8 cellular contexts compared by ENCODE assay signal in genomic region chr17:69414408-69415274, GRCh38. TPM values are rescaled to one million over a fixed set of nuclear protein-coding genes. Genes with fewer than 3 reads are reported as not detected.
DNase-seq lines count a peak whose midpoint lies in the region; ATAC-seq, FAIRE-seq and TF ChIP-seq lines count a peak whose summit lies in the region.

Gene MAP2K6 (plus strand): TSS chr17:69414697. CDS start chr17:69414985, 288 bp downstream.

- TF ChIP-seq CTCF in K562 (IDR thresholded peaks at IDR 0.05 in 2 of 3, conservative IDR thresholded peaks at IDR 0.05 in 1 of 3; ENCODE audit: insufficient read depth in 2 of 3, low read depth in 1 of 3, low read length in 3 of 3), result no peak

- H3K9ac ChIP-seq in K562 (ENCODE audit: insufficient read depth in 1 of 2, low read depth in 2 of 2, low read length in 2 of 2), result peak within 1 kb of the TSS in 1 of 2 experiments; percentile 68; a peak in 1 of 4 replicates
- peak within 1 kb of the TSS; percentile 35 for H3K9ac ChIP-seq in iPS-18a (ENCODE audit: low read length)
- H3K9ac ChIP-seq in skeletal muscle satellite cell (ENCODE audit: low read depth, low read length), result peak within 1 kb of the TSS; percentile 51

- H3K27ac ChIP-seq in K562 (ENCODE audit: extremely low read depth, low read depth, low read length) (no peak within 1 kb of the TSS), iPS-18a (ENCODE audit: low read length) (no peak within 1 kb of the TSS)

- no peak for TF ChIP-seq EP300 in K562 (IDR thresholded peaks at IDR 0.05; ENCODE audit: low read length)

- H3K36me3 Mint-ChIP-seq in T-helper 2 cell treated with Interferon-gamma antibody and Interleukin-4, amounts not matched to agents 5 μg/mL and 100 μg/mL, for 36 hours (ENCODE audit: low read depth), result no peaks in the 10 kb centered on the region

- TF ChIP-seq POLR2A in GM12892 (IDR thresholded peaks at IDR 0.05; ENCODE audit: low read depth, low read length) (no peak; the same call in 1 of the 2 replicates), K562 (conservative IDR thresholded peaks at IDR 0.05) (no peak)

- H3K4me3 ChIP-seq in K562 (peak within 1 kb of the TSS; percentile 5; the same call in 1 of the 2 replicates), iPS-18a (ENCODE audit: low read length) (peak within 1 kb of the TSS; percentile 87), skeletal muscle satellite cell (ENCODE audit: low read length) (peak within 1 kb of the TSS; percentile 68)

- no peaks in the 10 kb centered on the region for H3K79me2 ChIP-seq in K562 (ENCODE audit: control insufficient read depth, insufficient read depth, low read length)

- peak within 1 kb of the TSS; percentile 65 for H2AFZ ChIP-seq in K562 (ENCODE audit: low read depth, low read length)

- H3K27ac Mint-ChIP-seq in T-helper 2 cell treated with Interferon-gamma antibody and Interleukin-4, amounts not matched to agents 5 μg/mL and 100 μg/mL, for 36 hours, result no peak within 1 kb of the TSS

- ATAC-seq in HG02610 (IDR thresholded peaks at IDR 0.05; ENCODE audit: unreplicated experiment), result peak; percentile 96
- peak; percentile 94 for ATAC-seq in K562

- WGBS in K562 (ENCODE audit: insufficient coverage, low coverage, missing lambda C conversion rate), result 5% methylated on average over 27 of the region's 27 CpGs

- H3K27me3 ChIP-seq in K562 (ENCODE audit: control insufficient read depth in 2 of 2, insufficient read depth in 2 of 2, low read length in 2 of 2), result peaks cover 0 to 5% of the 10 kb centered on the region in 2 experiments; a peak in 1 of 5 replicates
- H3K27me3 ChIP-seq in iPS-18a (ENCODE audit: control insufficient read depth, insufficient read depth, low read length), result no peaks in the 10 kb centered on the region
- no peaks in the 10 kb centered on the region for H3K27me3 ChIP-seq in skeletal muscle satellite cell (ENCODE audit: control insufficient read depth, insufficient read depth, low read length)

- H3K36me3 ChIP-seq in K562 (ENCODE audit: control insufficient read depth, insufficient read depth, low read length) (no peaks in the 10 kb centered on the region), iPS-18a (ENCODE audit: control insufficient read depth, low read depth, low read length) (no peaks in the 10 kb centered on the region), skeletal muscle satellite cell (ENCODE audit: insufficient read depth, low read length) (no peaks in the 10 kb centered on the region)

- no peaks in the 10 kb centered on the region for H3K27me3 Mint-ChIP-seq in T-helper 2 cell treated with Interferon-gamma antibody and Interleukin-4, amounts not matched to agents 5 μg/mL and 100 μg/mL, for 36 hours (ENCODE audit: low read depth)

- no TSS peak for BruUV-seq in K562 (replicated peaks; lab: Mats Ljungman, UMichigan)

- in situ Hi-C loops in K562 (cut with MboI), result no loop called here

- CTCF ChIA-PET in K562 (lab: Yijun Ruan, JAX; ENCODE audit: low intra/inter-chr PET ratio), result no interaction called here

- TF ChIP-seq RAD21 in K562 (CRISPR knock-in tag; conservative IDR thresholded peaks at IDR 0.05 in 1 of 2, IDR thresholded peaks at IDR 0.05 in 1 of 2), result no peak

- H3K4me1 ChIP-seq in K562 (replicated peaks in 1 of 2; ENCODE audit: control insufficient read depth in 2 of 2, insufficient read depth in 2 of 2, low read length in 2 of 2) (no peaks in the 10 kb centered on the region; a peak in 1 of 5 replicates), iPS-18a (ENCODE audit: control insufficient read depth, low read depth, low read length) (peaks cover 36% of the 10 kb centered on the region), skeletal muscle satellite cell (ENCODE audit: control insufficient read depth, insufficient read depth, low read length) (peaks cover 5% of the 10 kb centered on the region)

- intact Hi-C loops in K562 (cut with micrococcal nuclease), result no loop called here

- H3K4me3 Mint-ChIP-seq in T-helper 2 cell treated with Interferon-gamma antibody and Interleukin-4, amounts not matched to agents 5 μg/mL and 100 μg/mL, for 36 hours, result no peak within 1 kb of the TSS

- POLR2A ChIA-PET in K562 (lab: Yijun Ruan, JAX), result no interaction called here

- no peaks in the 10 kb centered on the region for H3K9me1 ChIP-seq in K562 (ENCODE audit: control insufficient read depth, insufficient read depth, low read length)

- H3K9me3 ChIP-seq in K562 (replicated peaks; ENCODE audit: control insufficient read depth, insufficient read depth, low read depth, low read length) (no peaks in the 10 kb centered on the region), iPS-18a (ENCODE audit: control insufficient read depth, low read depth, low read length) (no peaks in the 10 kb centered on the region), skeletal muscle satellite cell (replicated peaks; ENCODE audit: low read length) (no peaks in the 10 kb centered on the region)

- H4K20me1 ChIP-seq in K562 (replicated peaks; ENCODE audit: control insufficient read depth, insufficient read depth, low read length), result no peaks in the 10 kb centered on the region

- peak; percentile 98 for FAIRE-seq in GM12892 (lab: Jason Lieb, UNC)
- FAIRE-seq in K562 (lab: Jason Lieb, UNC), result peak; percentile 82

- no peaks in the 10 kb centered on the region for H3K9me3 Mint-ChIP-seq in T-helper 2 cell treated with Interferon-gamma antibody and Interleukin-4, amounts not matched to agents 5 μg/mL and 100 μg/mL, for 36 hours

- DNase-seq in GM12892 (ENCODE audit: insufficient read length) (peak; percentile 59), NCI-H1092 treated with DMSO at 0.1 percent for 48 hours (lab: John Stamatoyannopoulos, UW) (peak; percentile 36), K562 (ENCODE audit: extremely low read depth in 1 of 4, low spot score in 3 of 4) (peak; percentile 15 to 40 (median 36)), amniotic stem cell (lab: John Stamatoyannopoulos, UW) (no peak)
- DNase-seq in T-helper 2 cell treated with Interferon-gamma antibody and Interleukin-4, amounts not matched to agents 5 μg/mL and 100 μg/mL, for 36 hours (ENCODE audit: low spot score), result peak; percentile 75

- H3K4me1 Mint-ChIP-seq in T-helper 2 cell treated with Interferon-gamma antibody and Interleukin-4, amounts not matched to agents 5 μg/mL and 100 μg/mL, for 36 hours (ENCODE audit: low read depth), result peaks cover 11% of the 10 kb centered on the region

- peak within 1 kb of the TSS; percentile 53 for H3K4me2 ChIP-seq in K562 (ENCODE audit: insufficient read depth, low read length)
- H3K4me2 ChIP-seq in skeletal muscle satellite cell (ENCODE audit: low read length), result peak within 1 kb of the TSS; percentile 94

TF ChIP-seq in K562, 482 proteins besides CTCF, POLR2A, EP300 and RAD21 (continues in another document):
- 0 out of 4 replicates have a peak, but pooled peaks of 1 of the 2 experiments have one; percentile 15 for TF ChIP-seq RCOR1 (IDR thresholded peaks at IDR 0.05; ENCODE audit: borderline replicate concordance in 1 of 2, low read depth in 2 of 2, low read length in 2 of 2)
- no peak for TF ChIP-seq HMGN3 (IDR thresholded peaks at IDR 0.05; ENCODE audit: borderline replicate concordance, extremely low read depth, insufficient read length, low read depth, low read length)
- TF ChIP-seq ZNF143 (CRISPR knock-in tag; IDR thresholded peaks at IDR 0.05), result peak; percentile 78
- TF ChIP-seq POU5F1 (IDR thresholded peaks at IDR 0.05; ENCODE audit: borderline replicate concordance, low read depth, low read length, partially characterized antibody), result peak; percentile 40
- TF ChIP-seq SIX5 (IDR thresholded peaks at IDR 0.05; ENCODE audit: borderline replicate concordance in 1 of 2, insufficient read depth in 1 of 2, low read depth in 1 of 2, low read length in 2 of 2), result peak; percentile 53 to 58; a peak in 3 of 4 replicates

RNA-seq across cellular contexts. Expression of gene MAP2K6, which starts in this region (rescaled TPM):
- 11.2 TPM for polyA plus RNA-seq in GM12892 (2012; ENCODE audit: missing spikeins)
- not detected in 2 replicates for total RNA-seq in K562 (2011; cell fraction: chromatin; rRNA removed; ENCODE audit: low replicate concordance)
- not detected in 2 replicates for total RNA-seq in K562 (2011; cell fraction: nucleolus; rRNA removed)
- total RNA-seq in K562 (2011; cell fraction: nucleoplasm; rRNA removed), result not detected in 2 replicates
- total RNA-seq in K562 (2014; rRNA removed), result not detected in 2 replicates
- not detected in 2 replicates for total RNA-seq in K562 (2014; rRNA removed; fragmentation: Illumina TruSeq; extraction: Trizol)
- total RNA-seq in K562 (2015; rRNA removed; fragmentation: Illumina TruSeq; extraction: Trizol), result 0.07 TPM in 1 of 2 replicates, not detected in the other
- total RNA-seq in K562 (2021), result 0.13 and 0.18 TPM in 2 replicates
- polyA plus RNA-seq in K562 (2011; rRNA removed), result not detected in 2 replicates
- polyA plus RNA-seq in K562 (2011; cell fraction: cytosol; rRNA removed), result not detected in 2 replicates
- polyA plus RNA-seq in K562 (2011; cell fraction: nucleus; rRNA removed), result not detected in 2 replicates
- polyA plus RNA-seq in K562 (2012), result 0.08 TPM in 1 of 2 replicates, not detected in the other
- polyA plus RNA-seq in K562 (2014; fragmentation: Illumina TruSeq; extraction: Trizol), result not detected in 2 replicates
- polyA plus RNA-seq in K562 (2014; fragmentation: Nextera tagmentation; extraction: Ambion mirVana), result not detected
- not detected in 2 replicates for polyA plus RNA-seq in K562 (2014; rRNA removed)
- polyA minus RNA-seq in K562 (2011; rRNA and poly(A)+ RNA removed), result not detected in 2 replicates
- polyA minus RNA-seq in K562 (2011; cell fraction: cytosol; rRNA and poly(A)+ RNA removed), result 0.09 TPM in 1 of 2 replicates, not detected in the other
- polyA minus RNA-seq in K562 (2011; cell fraction: nucleus; rRNA and poly(A)+ RNA removed), result under 0.01 TPM in 1 of 2 replicates, not detected in the other
- 0.25 and 0.44 TPM in 2 replicates for total RNA-seq in skeletal muscle satellite cell (2012; rRNA removed)

Comparison
In these comparisons a context has a peak if more than half of its experiments do, and no peak if none do; other contexts are left out.
1. Peak in DNase-seq, ATAC-seq, H3K4me3 ChIP-seq and H3K4me2 ChIP-seq in K562; RNA of the gene not detected or under 1 TPM.
2. H3K4me3 ChIP-seq: peak in every context shown above with its lines; median percentile 87 in iPS-18a; 68 in skeletal muscle satellite cell; 5 in K562.